Comparison of ENCODE assay signal across 30 cellular contexts in genomic region chr20:51943761-51944160, GRCh38.
"Had no signal": no experiment of that assay in that cellular context is flagged by ENCODE, and none has a peak within 500 bp of the region (broad histone marks: within the 10 kb centered on the region; RNA-seq: fewer than 3 reads in every experiment).

No MANE protein-coding gene starts in this region.

- H3K4me3 ChIP-seq: adrenal gland, ascending aorta, body of pancreas, breast epithelium, cardiac muscle cell had no signal

- DNase-seq: activated effector memory CD4-positive, alpha-beta T cell treated with anti-CD3 and anti-CD28 coated beads, Interleukin-2, amount 50 U/mL, for 16 hours; activated effector memory CD4-positive, alpha-beta T cell treated with Interleukin-2 at 50 U/mL for 16 hours; activated gamma-delta T cell; activated gamma-delta T cell treated with Interleukin-2 at 50 U/mL for 16 hours; activated naive CD4-positive, alpha-beta T cell; activated naive CD4-positive, alpha-beta T cell treated with anti-CD3 and anti-CD28 coated beads for 36 hours; activated naive CD4-positive, alpha-beta T cell treated with anti-CD3 and anti-CD28 coated beads, Interleukin-2, amount 10 ng/mL, durations not matched to agents 7 days and 5 days; activated naive CD4-positive, alpha-beta T cell treated with anti-CD3 and anti-CD28 coated beads, Interleukin-2, amount 50 U/mL, for 16 hours; activated naive CD4-positive, alpha-beta T cell treated with Interleukin-2 at 50 U/mL for 16 hours; activated naive CD8-positive, alpha-beta T cell treated with anti-CD3 and anti-CD28 coated beads for 36 hours; activated naive CD8-positive, alpha-beta T cell treated with anti-CD3 and anti-CD28 coated beads, Interleukin-2, amount 10 ng/mL, durations not matched to agents 7 days and 5 days; activated naive CD8-positive, alpha-beta T cell treated with anti-CD3 and anti-CD28 coated beads, Interleukin-2, amount 50 U/mL, for 24 hours; activated T-cell treated with anti-CD3 and anti-CD28 coated beads, Interleukin-2, amount 50 U/mL, for 1 hour; activated T-cell treated with anti-CD3 and anti-CD28 coated beads, Interleukin-2, amount 50 U/mL, for 24 hours; activated T-cell treated with anti-CD3 and anti-CD28 coated beads, Interleukin-2, amount 50 U/mL, for 4 hours; activated T-cell treated with anti-CD3 and anti-CD28 coated beads, Interleukin-2, amount 50 U/mL, for 48 hours; activated T-cell treated with anti-CD3 and anti-CD28 coated beads, Interleukin-2, amount 50 U/mL, for 72 hours; adrenal gland; amniotic stem cell; amygdala; anterior cingulate cortex; aorta; body of pancreas; brain microvascular endothelial cell; caudate nucleus; central memory CD4-positive, alpha-beta T cell; cerebellar nuclear complex had no signal

- H3K9me3 ChIP-seq: adrenal gland, ascending aorta, body of pancreas, breast epithelium had no signal

- H3K27ac ChIP-seq: adrenal gland, ascending aorta, body of pancreas, brain microvascular endothelial cell, breast epithelium, cardiac muscle cell had no signal

- H3K27me3 ChIP-seq: adrenal gland, ascending aorta, body of pancreas, brain microvascular endothelial cell, breast epithelium, cardiac muscle cell had no signal

- H3K4me1 ChIP-seq: adrenal gland, ascending aorta, body of pancreas, breast epithelium had no signal

- H3K36me3 ChIP-seq: adrenal gland, ascending aorta, brain microvascular endothelial cell, breast epithelium, cardiac muscle cell had no signal
